Comparison of ENCODE assay signal across 22 cellular contexts in genomic region chr1:99107680-99108079, GRCh38.
A peak's percentile ranks its signal among the peaks of the same experiment; 100 is the strongest.
DNase-seq lines count a peak whose midpoint lies in the region; ATAC-seq, FAIRE-seq and TF ChIP-seq lines count a peak whose summit lies in the region.
"Had no signal": no experiment of that assay in that cellular context is flagged by ENCODE, and none has a peak within 500 bp of the region (broad histone marks: within the 10 kb centered on the region; RNA-seq: fewer than 3 reads in every experiment).

No MANE protein-coding gene starts in this region.

- H3K9ac ChIP-seq in DND-41 (ENCODE audit: low read depth, low read length) (no peak overlapping the region), K562 (ENCODE audit: insufficient read depth in 1 of 2, low read depth in 2 of 2, low read length in 2 of 2) (no peak overlapping the region)
- H3K9ac ChIP-seq: BLaER1 had no signal

- no peak for FAIRE-seq in K562 (lab: Jason Lieb, UNC)
- FAIRE-seq: A204.1, D721Med, GM12891, GM19239 had no signal

- H3K4me2 ChIP-seq in DND-41 (ENCODE audit: insufficient read depth, low read length) (no peak overlapping the region), K562 (ENCODE audit: insufficient read depth, low read length) (no peak overlapping the region)
- H3K4me2 ChIP-seq: BLaER1 had no signal

- TF ChIP-seq POLR2A in K562 (conservative IDR thresholded peaks at IDR 0.05): no peak

- no peak for DNase-seq in DND-41
- no peak for DNase-seq in K562 (ENCODE audit: extremely low read depth in 1 of 4, low spot score in 3 of 4)
- no peak for DNase-seq in anterior cingulate cortex (lab: John Stamatoyannopoulos, UW)
- DNase-seq: 8988T; ACHN; BE2C; C1 segment of cervical spinal cord; Caco-2; Calu3; CD4-positive, CD25-positive, alpha-beta regulatory T cell; CD8-positive, alpha-beta T cell; DMS79 treated with DMSO at 0.1 percent for 48 hours; EL; GDM1 had no signal

- TF ChIP-seq EP300 in K562 (IDR thresholded peaks at IDR 0.05; ENCODE audit: low read length): no peak

- no peak overlapping the region for H3K4me3 ChIP-seq in DND-41 (ENCODE audit: low read depth in 1 of 2, low read length in 2 of 2)
- H3K4me3 ChIP-seq in HEK293 (ENCODE audit: low read depth, low read length): no peak overlapping the region
- H3K4me3 ChIP-seq in K562: no peak overlapping the region
- H3K4me3 ChIP-seq: BLaER1 had no signal

- no peaks in the 10 kb centered on the region for H3K9me3 ChIP-seq in DND-41 (ENCODE audit: insufficient read depth, low read length, severe bottlenecking)
- H3K9me3 ChIP-seq in HEK293 (ENCODE audit: control insufficient read depth, insufficient read depth, low read depth, low read length): no peaks in the 10 kb centered on the region
- H3K9me3 ChIP-seq in K562 (replicated peaks; ENCODE audit: control insufficient read depth, insufficient read depth, low read depth, low read length): no peaks in the 10 kb centered on the region
- H3K9me3 ChIP-seq: BLaER1, Caco-2 had no signal

- no peak overlapping the region for H2AFZ ChIP-seq in DND-41 (ENCODE audit: low read depth, low read length)
- H2AFZ ChIP-seq in K562 (ENCODE audit: low read depth, low read length): no peak overlapping the region

- intact Hi-C loops in K562 (cut with micrococcal nuclease): no loop called here

- H3K36me3 ChIP-seq in DND-41 (ENCODE audit: insufficient read depth, low read length) (no peaks in the 10 kb centered on the region), HEK293 (ENCODE audit: control insufficient read depth in 2 of 2, insufficient read depth in 1 of 2, low read length in 2 of 2) (no peaks in the 10 kb centered on the region), K562 (ENCODE audit: control insufficient read depth, insufficient read depth, low read length) (no peaks in the 10 kb centered on the region)
- H3K36me3 ChIP-seq: BE2C, BLaER1 had no signal

- 0 out of 2 replicates have a peak overlapping the region, but pooled peaks have one; percentile 26 for H3K27ac ChIP-seq in DND-41 (ENCODE audit: low read length)
- no peak overlapping the region for H3K27ac ChIP-seq in HEK293 (ENCODE audit: extremely low read depth, low read depth, low read length)
- no peak overlapping the region for H3K27ac ChIP-seq in K562 (ENCODE audit: extremely low read depth, low read depth, low read length)
- H3K27ac ChIP-seq: BLaER1 had no signal

- CTCF ChIA-PET in HEK293 (lab: Yijun Ruan, JAX) (no interaction called here), K562 (lab: Yijun Ruan, JAX; ENCODE audit: low intra/inter-chr PET ratio) (no interaction called here)

- no peak for TF ChIP-seq CTCF in DND-41 (IDR thresholded peaks at IDR 0.05; ENCODE audit: borderline replicate concordance, extremely low read depth, low read length, poor library complexity, severe bottlenecking)
- TF ChIP-seq CTCF in HEK293 (tag by site-specific recombination; IDR thresholded peaks at IDR 0.05): no peak
- no peak for TF ChIP-seq CTCF in K562 (IDR thresholded peaks at IDR 0.05 in 2 of 3, conservative IDR thresholded peaks at IDR 0.05 in 1 of 3; ENCODE audit: insufficient read depth in 2 of 3, low read depth in 1 of 3, low read length in 3 of 3)

- under 1% methylated on average over 7 of the region's 7 CpGs for WGBS in K562 (ENCODE audit: insufficient coverage, low coverage, missing lambda C conversion rate)

- POLR2A ChIA-PET in HEK293 (lab: Yijun Ruan, JAX) (no interaction called here), K562 (lab: Yijun Ruan, JAX) (no interaction called here)

- no peaks in the 10 kb centered on the region for H3K79me2 ChIP-seq in DND-41 (ENCODE audit: insufficient read depth, low read length)
- H3K79me2 ChIP-seq in K562 (ENCODE audit: control insufficient read depth, insufficient read depth, low read length): no peaks in the 10 kb centered on the region

- TF ChIP-seq RAD21 in K562 (CRISPR knock-in tag; conservative IDR thresholded peaks at IDR 0.05 in 1 of 2, IDR thresholded peaks at IDR 0.05 in 1 of 2): no peak

- BruUV-seq in K562 (replicated peaks; lab: Mats Ljungman, UMichigan): no TSS peak

- H3K9me1 ChIP-seq in K562 (ENCODE audit: control insufficient read depth, insufficient read depth, low read length): no peaks in the 10 kb centered on the region

- H4K20me1 ChIP-seq in DND-41 (ENCODE audit: insufficient read depth, low read length) (no peaks in the 10 kb centered on the region), K562 (replicated peaks; ENCODE audit: control insufficient read depth, insufficient read depth, low read length) (no peaks in the 10 kb centered on the region)
- H4K20me1 ChIP-seq: BLaER1 had no signal

- no peaks in the 10 kb centered on the region for H3K27me3 ChIP-seq in DND-41 (ENCODE audit: insufficient read depth, low read length, poor library complexity)
- H3K27me3 ChIP-seq in K562 (ENCODE audit: control insufficient read depth in 2 of 2, insufficient read depth in 2 of 2, low read length in 2 of 2): no peaks in the 10 kb centered on the region
- H3K27me3 ChIP-seq: BE2C, BLaER1 had no signal

- peaks cover 28% of the 10 kb centered on the region for H3K4me1 ChIP-seq in DND-41 (ENCODE audit: insufficient read depth, low read length)
- H3K4me1 ChIP-seq in HEK293 (ENCODE audit: control insufficient read depth, insufficient read depth, low read length): no peaks in the 10 kb centered on the region
- no peaks in the 10 kb centered on the region for H3K4me1 ChIP-seq in K562 (replicated peaks in 1 of 2; ENCODE audit: control insufficient read depth in 2 of 2, insufficient read depth in 2 of 2, low read length in 2 of 2)
- H3K4me1 ChIP-seq: BE2C, BLaER1, Caco-2 had no signal

- in situ Hi-C loops in K562 (cut with MboI): no loop called here

- ATAC-seq in DND-41 (ENCODE audit: insufficient read depth, low read depth): no peak
- no peak for ATAC-seq in K562
- ATAC-seq in HG02798 (IDR thresholded peaks at IDR 0.05; ENCODE audit: poor library complexity, unreplicated experiment): no peak
- ATAC-seq in HG02571 (IDR thresholded peaks at IDR 0.05; ENCODE audit: unreplicated experiment): no peak
- ATAC-seq: CD8-positive, alpha-beta T cell had no signal

TF ChIP-seq in HEK293, 187 proteins besides CTCF, POLR2A, EP300 and RAD21:
- TF ChIP-seq ATF2 (tag by site-specific recombination; IDR thresholded peaks at IDR 0.05; ENCODE audit: low read depth) (peak; percentile 57; the same call in 1 of the 2 replicates), ZSCAN16 (tag by site-specific recombination; IDR thresholded peaks at IDR 0.05) (no peak)
TF ChIP-seq in HEK293: peak in this region for 1.

TF ChIP-seq in K562, 482 proteins besides CTCF, POLR2A, EP300 and RAD21 (continues in another document):
- no peak for TF ChIP-seq ZNF175 (CRISPR knock-in tag; IDR thresholded peaks at IDR 0.05; ENCODE audit: low read depth)
- TF ChIP-seq NFE2 (IDR thresholded peaks at IDR 0.05; ENCODE audit: low read depth): no peak
- TF ChIP-seq HDAC2 (IDR thresholded peaks at IDR 0.05): no peak
- TF ChIP-seq SP1 (CRISPR knock-in tag; IDR thresholded peaks at IDR 0.05): no peak
- no peak for TF ChIP-seq NFIC (IDR thresholded peaks at IDR 0.05)
- TF ChIP-seq ATF3 (IDR thresholded peaks at IDR 0.05): peak; percentile 71
- no peak for TF ChIP-seq ATF3 (CRISPR knock-in tag; conservative IDR thresholded peaks at IDR 0.05)
- no peak for TF ChIP-seq CBX1 (IDR thresholded peaks at IDR 0.05; ENCODE audit: low read depth)
- no peak for TF ChIP-seq FOSL1 (tag; conservative IDR thresholded peaks at IDR 0.05)
- TF ChIP-seq NCOA4 (IDR thresholded peaks at IDR 0.05; ENCODE audit: partially characterized antibody): no peak
- 0 out of 2 replicates have a peak, but pooled peaks have one; percentile 18 for TF ChIP-seq ATF7 (IDR thresholded peaks at IDR 0.05)
- TF ChIP-seq KHSRP (IDR thresholded peaks at IDR 0.05): no peak
- no peak for TF ChIP-seq ZNF280A (IDR thresholded peaks at IDR 0.05; ENCODE audit: low read depth, partially characterized antibody)
- TF ChIP-seq ZNF780A (CRISPR knock-in tag; IDR thresholded peaks at IDR 0.05): no peak
- TF ChIP-seq ZNF316 (IDR thresholded peaks at IDR 0.05): 0 out of 2 replicates have a peak, but pooled peaks have one; percentile 6
- TF ChIP-seq ZNF444 (CRISPR knock-in tag; IDR thresholded peaks at IDR 0.05): no peak
- TF ChIP-seq PATZ1 (CRISPR knock-in tag; IDR thresholded peaks at IDR 0.05; ENCODE audit: borderline replicate concordance): no peak
- TF ChIP-seq ZKSCAN8 (CRISPR knock-in tag; IDR thresholded peaks at IDR 0.05): no peak
